In the genomic region with DNA sequence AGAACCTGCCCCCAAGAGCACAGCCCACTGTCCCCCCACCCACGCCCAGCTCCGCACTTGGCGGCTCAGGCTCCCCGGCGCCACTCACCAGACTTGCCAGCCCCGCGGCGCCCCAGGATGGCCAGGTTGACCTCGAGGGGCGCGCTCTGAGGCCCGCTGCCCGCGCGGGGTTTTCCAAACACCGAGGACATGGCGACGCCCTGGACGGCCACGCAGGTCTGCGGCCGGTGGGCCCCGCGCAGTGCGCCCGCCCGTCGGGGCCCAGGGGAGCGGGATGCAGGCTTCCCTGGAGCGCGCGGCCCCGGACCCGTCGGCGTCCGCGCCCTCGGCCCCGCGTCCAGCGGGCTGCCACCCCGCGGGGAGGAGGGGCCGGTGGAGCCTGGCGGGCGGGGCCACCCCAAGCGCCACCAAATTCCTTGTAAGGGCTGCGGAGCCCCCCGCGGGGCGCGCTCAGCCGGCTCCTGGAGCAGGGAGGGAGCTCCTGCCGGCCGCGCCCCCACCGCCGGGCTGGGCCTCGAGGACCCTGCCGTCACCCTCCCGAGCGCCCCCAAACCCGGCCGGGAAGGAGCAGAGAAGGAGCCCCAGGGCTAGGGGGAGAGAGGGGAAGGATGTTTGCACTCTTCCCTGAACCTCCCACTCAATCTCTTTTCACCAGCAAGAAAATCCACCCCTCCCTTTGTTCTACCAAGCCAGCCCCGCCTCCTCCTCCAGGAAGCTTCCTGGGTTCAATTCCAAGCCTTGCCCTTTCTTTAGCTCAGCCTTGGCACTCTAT, we compare ENCODE assay signal across 9 cellular contexts. TPM values are rescaled to one million over a fixed set of nuclear protein-coding genes. Genes with fewer than 3 reads are reported as not detected.
DNase-seq lines count a peak whose midpoint lies in the region; ATAC-seq and TF ChIP-seq lines count a peak whose summit lies in the region.
"Had no signal": no experiment of that assay in that cellular context is flagged by ENCODE, and none has a peak within 500 bp of the region (broad histone marks: within the 10 kb centered on the region; RNA-seq: fewer than 3 reads in every experiment).

A gene with protein sequence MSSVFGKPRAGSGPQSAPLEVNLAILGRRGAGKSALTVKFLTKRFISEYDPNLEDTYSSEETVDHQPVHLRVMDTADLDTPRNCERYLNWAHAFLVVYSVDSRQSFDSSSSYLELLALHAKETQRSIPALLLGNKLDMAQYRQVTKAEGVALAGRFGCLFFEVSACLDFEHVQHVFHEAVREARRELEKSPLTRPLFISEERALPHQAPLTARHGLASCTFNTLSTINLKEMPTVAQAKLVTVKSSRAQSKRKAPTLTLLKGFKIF (minus strand): TSS at position 347 of the 772 bp plus-strand sequence. CDS start 156 bp downstream, at position 191.

- H3K9me3 ChIP-seq in HUES48 (ENCODE audit: control insufficient read depth, insufficient read depth, low read length) (no peaks in the 10 kb centered on the region), spleen (no peaks in the 10 kb centered on the region)

- in situ Hi-C loops in KBM-7 (cut with MboI; ENCODE audit: low pct_unique_long_range_greater_than_20kb, low sequenced_read_pairs): no loop called here

- 6 to 10% (median 7%) methylated on average over 12 to 66 of the region's 66 CpGs for WGBS in spleen, 5 donors

- intact Hi-C loops in left colon (cut with DNase I, micrococcal nuclease) (no loop called here), spleen (cut with DNase I; ENCODE audit: low total_unique reads) (no loop called here)

- no peaks in the 10 kb centered on the region for H3K36me3 ChIP-seq in HUES48 (ENCODE audit: control insufficient read depth, insufficient read depth, low read length)
- H3K36me3 ChIP-seq in spleen: no peaks in the 10 kb centered on the region

- no peak for TF ChIP-seq POLR2A in spleen (IDR thresholded peaks at IDR 0.05)

- peak within 1 kb of the TSS; percentile 46; the same call in 1 of the 2 replicates for H3K9ac ChIP-seq in HUES48 (ENCODE audit: low read depth, low read length)

- H3K27me3 ChIP-seq in HUES48 (ENCODE audit: control insufficient read depth, insufficient read depth, low read length) (peaks cover 5% of the 10 kb centered on the region; the same call in 1 of the 2 replicates), spleen (replicated peaks in 1 of 7) (peaks cover 0 to 56% (median 23%) of the 10 kb centered on the region in 7 donors)

- no peak for DNase-seq in choroid plexus epithelial cell (ENCODE audit: low read depth)
- peak in 1 of 2 donors; percentile 29 for DNase-seq in left colon
- DNase-seq in spleen: no peak
- DNase-seq in islet precursor cell: no peak
- DNase-seq in T-helper 9 cell: no peak
- DNase-seq in dermis blood vessel endothelial cell: no peak
- no peak for DNase-seq in KBM-7
- DNase-seq: stimulated activated CD4-positive, alpha-beta T cell treated with anti-CD3 and anti-CD28 coated beads, Interleukin-2, amount 100 ng/mL, for 24 hours had no signal

- TF ChIP-seq CTCF in choroid plexus epithelial cell (conservative IDR thresholded peaks at IDR 0.05; ENCODE audit: low read depth, low read length) (no peak), spleen (IDR thresholded peaks at IDR 0.05 in 8 of 11, conservative IDR thresholded peaks at IDR 0.05 in 3 of 11) (no peak)

- H3K4me3 ChIP-seq in HUES48 (ENCODE audit: low read depth, low read length): peak within 1 kb of the TSS; percentile 63
- peak within 1 kb of the TSS; percentile 17 for H3K4me3 ChIP-seq in choroid plexus epithelial cell (ENCODE audit: low read depth, low read length)
- H3K4me3 ChIP-seq in spleen: peak within 1 kb of the TSS in 7 of 8 donors; percentile 26 to 64 (median 37)

- H3K27ac ChIP-seq in HUES48 (ENCODE audit: low read depth, low read length) (peak within 1 kb of the TSS; percentile 86), spleen (peak within 1 kb of the TSS; percentile 35 to 82 (median 74))

- peaks cover 19% of the 10 kb centered on the region for H3K4me1 ChIP-seq in HUES48 (ENCODE audit: control insufficient read depth, insufficient read depth, low read length)
- H3K4me1 ChIP-seq in spleen: peaks cover 0 to 38% (median 4%) of the 10 kb centered on the region in 6 donors

- peak; percentile 72 for ATAC-seq in left colon

RNA-seq across cellular contexts. Expression of the gene that starts here (rescaled TPM):
- total RNA-seq in left colon (1 to 10 TPM; 2.0 to 9.2 TPM), spleen (10 to 100 TPM in 2 of 7 donors, 1 to 10 TPM in 5; 8.3 to 38.5 (median 9.4) TPM), dermis blood vessel endothelial cell (not detected in 2 replicates)
- 1 to 10 TPM; 2.7 to 6.5 (median 6.1) TPM for polyA plus RNA-seq in spleen
